8 cellular contexts compared by ENCODE assay signal in the genomic region with DNA sequence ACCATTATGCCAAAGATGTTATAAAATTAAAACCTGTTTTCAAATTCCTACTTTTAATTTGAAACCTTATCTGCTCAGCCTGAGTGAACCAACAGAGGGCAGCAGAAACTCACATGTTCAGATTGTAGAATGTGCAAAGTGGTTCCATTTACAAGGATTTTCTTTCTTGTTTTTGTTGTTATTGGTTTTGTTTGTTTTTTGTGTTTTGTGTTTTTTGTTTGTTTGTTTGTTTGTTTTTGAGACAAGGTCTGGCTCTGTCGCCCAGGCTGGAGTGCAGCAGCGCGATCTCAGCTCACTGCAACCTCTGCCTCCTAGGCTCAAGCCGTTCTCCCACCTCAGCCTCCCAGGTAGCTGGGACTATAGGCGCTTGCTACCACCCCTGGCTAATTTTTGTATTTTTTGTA. TPM values are rescaled to one million over a fixed set of nuclear protein-coding genes. Genes with fewer than 3 reads are reported as not detected.
DNase-seq lines count a peak whose midpoint lies in the region; ATAC-seq lines count a peak whose summit lies in the region.

No MANE protein-coding gene starts in this region.

- no peak for ATAC-seq in GM18861 (IDR thresholded peaks at IDR 0.05; ENCODE audit: unreplicated experiment)
- no peak for ATAC-seq in GM21619 (IDR thresholded peaks at IDR 0.05; ENCODE audit: unreplicated experiment)

- peak; percentile 43 for DNase-seq in D341Med (ENCODE audit: low spot score)
- peak; percentile 33 for DNase-seq in HS-27A (ENCODE audit: low read depth)
- DNase-seq in SK-MEL-5 (ENCODE audit: low read depth, low spot score) = peak; percentile 62
- DNase-seq in dermis blood vessel endothelial cell = peak; percentile 73
- DNase-seq in myocyte (ENCODE audit: low read depth) = peak; percentile 56
- no peak for DNase-seq in HPDE6-E6E7 (ENCODE audit: extremely low spot score)

- in situ Hi-C loops in SK-MEL-5 (cut with HindIII; ENCODE audit: low pct_unique_long_range_greater_than_20kb, low sequenced_read_pairs) = no loop called here

RNA-seq across cellular contexts. Expression of a gene that starts 22.8 kb away (rescaled TPM):
- not detected in 2 replicates for total RNA-seq in SK-MEL-5 (2014; rRNA removed; shearing (Covaris generic))
- not detected in 2 replicates for polyA plus RNA-seq in SK-MEL-5 (2015; cell fraction: cytosol; rRNA removed)
- not detected in 2 replicates for polyA plus RNA-seq in SK-MEL-5 (2015; cell fraction: nucleus; rRNA removed)
- total RNA-seq in dermis blood vessel endothelial cell (not detected in 2 replicates), myocyte (not detected in 2 replicates)
- not detected for polyA plus RNA-seq in myocyte (2012)
